In genomic region chr6:32973144-32973854, GRCh38 we compare ENCODE assay signal across 8 cellular contexts. TPM values are rescaled to one million over a fixed set of nuclear protein-coding genes. Genes with fewer than 3 reads are reported as not detected.
DNase-seq lines count a peak whose midpoint lies in the region; ATAC-seq and TF ChIP-seq lines count a peak whose summit lies in the region.

No MANE protein-coding gene starts in this region.

- peak overlapping the region; percentile 100 for H3K27ac Mint-ChIP-seq in glutamatergic neuron (ENCODE audit: unreplicated experiment)

- TF ChIP-seq POLR2A in sigmoid colon (IDR thresholded peaks at IDR 0.05) = no peak
- no peak for TF ChIP-seq POLR2A in GM18505 (IDR thresholded peaks at IDR 0.05; ENCODE audit: borderline replicate concordance, extremely low read depth, insufficient read depth, insufficient read length)

- H3K4me1 Mint-ChIP-seq in glutamatergic neuron (ENCODE audit: low read depth, unreplicated experiment) = peaks cover 8% of the 10 kb centered on the region

- WGBS in sigmoid colon, 2 donors = 0 to 1% methylated on average over 22 of the region's 22 CpGs

- H3K9me3 ChIP-seq in sigmoid colon = no peaks in the 10 kb centered on the region

- peaks cover 25% of the 10 kb centered on the region for H3K27me3 Mint-ChIP-seq in glutamatergic neuron (ENCODE audit: unreplicated experiment)

- ATAC-seq in GM18505 (IDR thresholded peaks at IDR 0.05; ENCODE audit: unreplicated experiment) (no peak), HG03342 (IDR thresholded peaks at IDR 0.05; ENCODE audit: unreplicated experiment) (no peak)

- peaks cover 5% of the 10 kb centered on the region for H3K36me3 Mint-ChIP-seq in glutamatergic neuron (ENCODE audit: unreplicated experiment)

- peaks cover 35% of the 10 kb centered on the region for H3K9me3 Mint-ChIP-seq in glutamatergic neuron (ENCODE audit: unreplicated experiment)

- intact Hi-C loops in sigmoid colon (cut with DNase I) = loop anchor here (5.0 kb wide), 1 partner anchor 444 kb away; the partner anchor contains the start of gene CUTA

- DNase-seq in NCI-H2029 treated with DMSO at 0.1 percent for 48 hours (lab: John Stamatoyannopoulos, UW) (peak; percentile 36), glutamatergic neuron (peak; percentile 64), sigmoid colon (peak; percentile 70), HuH-7.5 (ENCODE audit: low spot score) (no peak)
- DNase-seq in activated T-helper 9 cell treated with anti-CD3 and anti-CD28 coated beads, Interleukin-2, amount 50 U/mL, for 16 hours (ENCODE audit: low read depth) = peak; percentile 37

- H3K4me3 ChIP-seq in GM12875 (ENCODE audit: low read depth, low read length) (peak overlapping the region; percentile 66), sigmoid colon (peak overlapping the region; percentile 68 to 84 (median 82))

- peaks cover 0 to 43% (median 39%) of the 10 kb centered on the region in 4 donors for H3K4me1 ChIP-seq in sigmoid colon

- H3K27ac ChIP-seq in sigmoid colon = peak overlapping the region; percentile 98 to 99 (median 98)

- peaks cover 49 to 53% (median 52%) of the 10 kb centered on the region in 4 donors for H3K36me3 ChIP-seq in sigmoid colon

- no peaks in the 10 kb centered on the region for H3K27me3 ChIP-seq in sigmoid colon

- TF ChIP-seq EP300 in sigmoid colon (IDR thresholded peaks at IDR 0.05) = no peak

- TF ChIP-seq CTCF in GM12875 (IDR thresholded peaks at IDR 0.05; ENCODE audit: borderline replicate concordance, insufficient read depth, low read depth, low read length) (no peak), glutamatergic neuron (IDR thresholded peaks at IDR 0.05; ENCODE audit: partially characterized antibody, unreplicated experiment) (no peak), sigmoid colon (IDR thresholded peaks at IDR 0.05) (no peak)

- H3K4me3 Mint-ChIP-seq in glutamatergic neuron (ENCODE audit: unreplicated experiment) = peak overlapping the region; percentile 99

RNA-seq across cellular contexts. Expression of gene BRD2, which starts 4.9 kb away (rescaled TPM):
- 213 TPM for total RNA-seq in glutamatergic neuron (ENCODE audit: unreplicated experiment)
- 100 to 1,000 TPM in 1 of 4 donors, 10 to 100 TPM in 3; 82.4 to 116 (median 87.7) TPM for total RNA-seq in sigmoid colon
- polyA plus RNA-seq in sigmoid colon = 100 to 1,000 TPM in 1 of 3 donors, 10 to 100 TPM in 2; 60.6 to 135 (median 69.7) TPM

RNA-seq across cellular contexts. Expression of gene HLA-DMA, which starts 20.4 kb away (rescaled TPM):
- total RNA-seq in glutamatergic neuron (ENCODE audit: unreplicated experiment) (0.76 TPM), sigmoid colon (10 to 100 TPM; 16.3 to 26.0 (median 20.2) TPM)
- 100 to 1,000 TPM in 1 of 3 donors, 10 to 100 TPM in 2; 19.8 to 131 (median 57.1) TPM for polyA plus RNA-seq in sigmoid colon

RNA-seq across cellular contexts. Expression of gene HLA-DMB, which starts 32.5 kb away (rescaled TPM):
- total RNA-seq in glutamatergic neuron (ENCODE audit: unreplicated experiment) = not detected
- 10 to 100 TPM; 10.2 to 25.3 (median 11.5) TPM for total RNA-seq in sigmoid colon
- 100 to 1,000 TPM in 1 of 3 donors, 10 to 100 TPM in 2; 13.2 to 108 (median 90.5) TPM for polyA plus RNA-seq in sigmoid colon

RNA-seq across cellular contexts. Expression of gene HLA-DOA, which starts 36.1 kb away (rescaled TPM):
- total RNA-seq in glutamatergic neuron (ENCODE audit: unreplicated experiment) (0.69 TPM), sigmoid colon (1 to 10 TPM; 1.5 to 3.0 (median 2.3) TPM)
- polyA plus RNA-seq in sigmoid colon = 10 to 100 TPM in 1 of 3 donors, 1 to 10 TPM in 2; 1.8 to 42.0 (median 6.5) TPM
